1 cellular context compared by ENCODE assay signal in genomic region chr2:131556998-131557397, GRCh38.
TF ChIP-seq lines count a peak whose summit lies in the region.

No MANE protein-coding gene starts in this region.

TF ChIP-seq in IMR-90, 13 proteins besides CTCF, POLR2A, EP300 and RAD21:
- no peak for TF ChIP-seq RFX5 (IDR thresholded peaks at IDR 0.05; ENCODE audit: low read depth, low read length)
- TF ChIP-seq BHLHE40 (IDR thresholded peaks at IDR 0.05; ENCODE audit: low read depth, low read length), result no peak
- no peak for TF ChIP-seq MAZ (IDR thresholded peaks at IDR 0.05; ENCODE audit: borderline replicate concordance, low read depth, low read length)
- peak; percentile 56 for TF ChIP-seq CEBPB (IDR thresholded peaks at IDR 0.05; ENCODE audit: low read depth, low read length)
- no peak for TF ChIP-seq USF2 (IDR thresholded peaks at IDR 0.05; ENCODE audit: low read depth, low read length)
- TF ChIP-seq FOS (IDR thresholded peaks at IDR 0.05; ENCODE audit: low read depth, low read length), result no peak
